Comparison of ENCODE assay signal across 8 cellular contexts in the genomic region with DNA sequence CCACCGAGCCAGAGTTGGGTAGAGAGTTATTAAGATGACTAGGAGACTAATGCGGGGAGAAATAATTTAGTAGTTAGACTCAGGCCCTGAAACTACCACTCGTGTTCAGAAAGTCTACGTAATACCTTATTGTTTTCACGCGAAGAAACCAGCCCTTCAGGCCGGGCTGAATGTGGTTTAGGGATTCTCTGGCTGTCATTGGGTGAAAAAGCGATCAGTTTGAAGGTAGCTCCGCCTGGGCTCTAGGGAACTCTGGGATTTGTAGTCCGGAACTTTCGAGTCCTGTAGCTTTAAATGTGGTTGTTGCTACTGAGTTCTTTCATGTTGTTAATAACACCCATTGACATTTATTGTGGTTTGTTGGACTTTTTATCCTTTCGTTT. TPM values are rescaled to one million over a fixed set of nuclear protein-coding genes. Genes with fewer than 3 reads are reported as not detected.
DNase-seq lines count a peak whose midpoint lies in the region; ATAC-seq and TF ChIP-seq lines count a peak whose summit lies in the region.

No MANE protein-coding gene starts in this region.

- POLR2A ChIA-PET in naive thymus-derived CD4-positive, alpha-beta T cell (lab: Charles Lee) = interaction anchor here (0.6 to 4.0 kb wide), 20 partner anchors 9 to 862 kb away, joined by 3 to 127 read pairs (median 6); a partner anchor contains a TSS

- peaks cover 17 to 28% of the 10 kb centered on the region in 2 donors for H3K4me1 ChIP-seq in naive thymus-derived CD4-positive, alpha-beta T cell (ENCODE audit: control insufficient read depth in 2 of 2, insufficient read depth in 2 of 2, low read length in 2 of 2)

- peaks cover 0 to 1% (median 0%) of the 10 kb centered on the region in 11 donors for H3K9me3 Mint-ChIP-seq in naive thymus-derived CD4-positive, alpha-beta T cell
- H3K9me3 Mint-ChIP-seq in stimulated activated memory B cell treated with anti-CD40 and anti-IgM and Interleukin-4, amounts not matched to agents 10 μg/mL and 1 μg/mL and 100 μg/mL, for 72 hours = no peaks in the 10 kb centered on the region

- H3K27ac Mint-ChIP-seq in naive thymus-derived CD4-positive, alpha-beta T cell = peak overlapping the region; percentile 88 to 100 (median 97)
- H3K27ac Mint-ChIP-seq in stimulated activated memory B cell treated with anti-CD40 and anti-IgM and Interleukin-4, amounts not matched to agents 10 μg/mL and 1 μg/mL and 100 μg/mL, for 72 hours = peak overlapping the region; percentile 96

- H3K4me3 Mint-ChIP-seq in naive thymus-derived CD4-positive, alpha-beta T cell = peak overlapping the region; percentile 84 to 98 (median 91)
- peak overlapping the region; percentile 94 for H3K4me3 Mint-ChIP-seq in stimulated activated memory B cell treated with anti-CD40 and anti-IgM and Interleukin-4, amounts not matched to agents 10 μg/mL and 1 μg/mL and 100 μg/mL, for 72 hours

- H3K4me1 Mint-ChIP-seq in naive thymus-derived CD4-positive, alpha-beta T cell = peaks cover 23 to 63% (median 46%) of the 10 kb centered on the region in 7 donors
- H3K4me1 Mint-ChIP-seq in stimulated activated memory B cell treated with anti-CD40 and anti-IgM and Interleukin-4, amounts not matched to agents 10 μg/mL and 1 μg/mL and 100 μg/mL, for 72 hours = peaks cover 19% of the 10 kb centered on the region

- peak overlapping the region; percentile 95 for H3K27ac ChIP-seq in naive thymus-derived CD4-positive, alpha-beta T cell (ENCODE audit: low read depth, low read length)

- peak overlapping the region; percentile 96 for H3K4me3 ChIP-seq in Jurkat, Clone E6-1 (ENCODE audit: low read length)
- H3K4me3 ChIP-seq in fibroblast of mammary gland (ENCODE audit: control insufficient read depth, low read depth, low read length) = peak overlapping the region; percentile 89
- H3K4me3 ChIP-seq in naive thymus-derived CD4-positive, alpha-beta T cell (ENCODE audit: low read length) = peak overlapping the region; percentile 75

- no peaks in the 10 kb centered on the region for H3K36me3 ChIP-seq in naive thymus-derived CD4-positive, alpha-beta T cell (ENCODE audit: control insufficient read depth in 2 of 3, insufficient read depth in 3 of 3, low read length in 3 of 3)

- no peak for TF ChIP-seq CTCF in fibroblast of mammary gland (conservative IDR thresholded peaks at IDR 0.05; ENCODE audit: control insufficient read depth, insufficient read depth, low read depth, low read length)

- no peaks in the 10 kb centered on the region for H3K27me3 Mint-ChIP-seq in naive thymus-derived CD4-positive, alpha-beta T cell
- no peaks in the 10 kb centered on the region for H3K27me3 Mint-ChIP-seq in stimulated activated memory B cell treated with anti-CD40 and anti-IgM and Interleukin-4, amounts not matched to agents 10 μg/mL and 1 μg/mL and 100 μg/mL, for 72 hours

- CTCF ChIA-PET in naive thymus-derived CD4-positive, alpha-beta T cell (lab: Charles Lee) = interaction anchor here (1.2 to 1.4 kb wide), 2 partner anchors 8 to 85 kb away, joined by 4 to 6 read pairs; a partner anchor contains a TSS

- no peaks in the 10 kb centered on the region for H3K27me3 ChIP-seq in naive thymus-derived CD4-positive, alpha-beta T cell (ENCODE audit: control insufficient read depth in 2 of 2, insufficient read depth in 2 of 2, low read length in 2 of 2)

- H3K9me3 ChIP-seq in naive thymus-derived CD4-positive, alpha-beta T cell (ENCODE audit: control insufficient read depth in 2 of 3, low read length in 3 of 3) = no peaks in the 10 kb centered on the region

- peaks cover 0 to 30% (median 13%) of the 10 kb centered on the region in 5 donors for H3K36me3 Mint-ChIP-seq in naive thymus-derived CD4-positive, alpha-beta T cell
- peaks cover 15% of the 10 kb centered on the region for H3K36me3 Mint-ChIP-seq in stimulated activated memory B cell treated with anti-CD40 and anti-IgM and Interleukin-4, amounts not matched to agents 10 μg/mL and 1 μg/mL and 100 μg/mL, for 72 hours

- DNase-seq in DMS114 treated with DMSO at 0.1 percent for 48 hours (lab: John Stamatoyannopoulos, UW; ENCODE audit: unreplicated experiment) = peak; percentile 94
- DNase-seq in Jurkat, Clone E6-1 (ENCODE audit: low read depth, low spot score) = peak; percentile 97
- peak; percentile 97 for DNase-seq in OCI-M2 (lab: John Stamatoyannopoulos, UW; ENCODE audit: unreplicated experiment)
- DNase-seq in activated T-helper 1 cell treated with Interleukin-2 at 50 U/mL for 16 hours (ENCODE audit: low read depth) = peak; percentile 64
- DNase-seq in fibroblast of mammary gland (ENCODE audit: low read depth) = peak; percentile 96
- peak in 8 of 9 donors; percentile 46 to 95 (median 92) for DNase-seq in naive thymus-derived CD4-positive, alpha-beta T cell

- intact Hi-C loops in naive thymus-derived CD4-positive, alpha-beta T cell (cut with micrococcal nuclease) = loop anchor here (1.0 to 5.0 kb wide), 18 partner anchors 8 to 1461 kb away; a partner anchor contains a TSS

- peak; percentile 57 for ATAC-seq in GM21619 (IDR thresholded peaks at IDR 0.05; ENCODE audit: unreplicated experiment)
- ATAC-seq in naive thymus-derived CD4-positive, alpha-beta T cell = peak; percentile 75
- peak; percentile 86 for ATAC-seq in stimulated activated memory B cell treated with anti-CD40 and anti-IgM and Interleukin-4, amounts not matched to agents 10 μg/mL and 1 μg/mL and 100 μg/mL, for 72 hours

RNA-seq across cellular contexts. Expression of a gene that starts 0.5 kb away (rescaled TPM):
- 20.0 TPM for polyA plus RNA-seq in Jurkat, Clone E6-1 (2012; ENCODE audit: insufficient read depth, insufficient read length)
- total RNA-seq in naive thymus-derived CD4-positive, alpha-beta T cell = 10 to 100 TPM; 12.6 to 44.1 (median 24.0) TPM
- 10 to 100 TPM; 18.6 to 32.7 TPM for polyA plus RNA-seq in naive thymus-derived CD4-positive, alpha-beta T cell

Comparison
In these comparisons a context has a peak if more than half of its experiments do, and no peak if none do; other contexts are left out.
1. Peak in every context shown above with its lines: DNase-seq, ATAC-seq, H3K4me3 ChIP-seq and H3K27ac ChIP-seq.